In the genomic region with DNA sequence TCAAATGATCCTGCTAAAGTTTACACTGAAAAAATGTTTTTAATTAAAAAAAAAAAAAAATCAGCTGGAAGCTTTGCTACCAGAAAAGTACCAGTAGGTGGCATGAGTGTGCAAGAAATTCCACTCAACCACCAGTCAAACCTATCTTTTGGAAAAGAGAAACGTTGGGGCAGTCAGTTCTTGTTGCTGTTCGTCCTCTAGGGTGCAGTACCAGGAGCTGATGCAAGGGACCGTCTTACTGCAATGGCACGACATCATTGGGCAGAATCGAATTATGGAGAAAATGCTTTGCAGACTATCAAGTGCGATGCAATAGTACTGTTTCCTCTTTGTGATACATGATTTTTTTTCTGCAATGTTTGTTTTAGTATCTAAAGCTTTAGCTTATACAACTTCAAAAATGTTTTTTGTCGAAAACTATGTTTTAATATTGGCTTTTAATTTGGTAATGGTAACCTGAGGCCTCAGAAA, we compare ENCODE assay signal across 8 cellular contexts. TPM values are rescaled to one million over a fixed set of nuclear protein-coding genes. Genes with fewer than 3 reads are reported as not detected.
DNase-seq lines count a peak whose midpoint lies in the region; ATAC-seq and TF ChIP-seq lines count a peak whose summit lies in the region.

No MANE protein-coding gene starts in this region.

- H3K9ac ChIP-seq in HCT116 (ENCODE audit: low read length), result no peak overlapping the region

- ATAC-seq in HCT116 (peak; percentile 100), foreskin keratinocyte (peak; percentile 85), HG03045 (IDR thresholded peaks at IDR 0.05; ENCODE audit: unreplicated experiment) (no peak)

- no peak overlapping the region for H3K4me3 ChIP-seq in GM06990 (replicated peaks; ENCODE audit: low read depth, low read length)
- no peak overlapping the region for H3K4me3 ChIP-seq in HCT116 (replicated peaks in 1 of 2; ENCODE audit: low read depth in 1 of 2, low read length in 2 of 2)
- H3K4me3 ChIP-seq in MG63, result no peak overlapping the region
- no peak overlapping the region for H3K4me3 ChIP-seq in osteoblast (ENCODE audit: insufficient read depth, low read length)

- no TSS peak for BruUV-seq in HCT116 (replicated peaks; lab: Mats Ljungman, UMichigan)

- H3K4me1 ChIP-seq in HCT116 (ENCODE audit: control insufficient read depth in 1 of 2, insufficient read depth in 2 of 2, low read length in 2 of 2), result peaks cover 0 to 6% of the 10 kb centered on the region in 2 experiments; a peak in 1 of 4 replicates
- H3K4me1 ChIP-seq in foreskin keratinocyte, result no peaks in the 10 kb centered on the region
- no peaks in the 10 kb centered on the region for H3K4me1 ChIP-seq in osteoblast (ENCODE audit: insufficient read depth, low read length)

- POLR2A ChIA-PET in HCT116 (lab: Charles Lee), result interaction anchor here (0.6 to 1.4 kb wide), 2 partner anchors 82 to 546 kb away, joined by 3 to 8 read pairs; no protein-coding TSS in a partner anchor

- no peaks in the 10 kb centered on the region for H3K9me2 ChIP-seq in HCT116 (ENCODE audit: insufficient read depth)

- H4K20me1 ChIP-seq in HCT116 (ENCODE audit: insufficient read depth), result no peaks in the 10 kb centered on the region
- peaks cover 9% of the 10 kb centered on the region for H4K20me1 ChIP-seq in osteoblast (ENCODE audit: insufficient read depth, low read length)

- H3K27me3 ChIP-seq in GM06990 (replicated peaks; ENCODE audit: control insufficient read depth, insufficient read depth, low read length), result no peaks in the 10 kb centered on the region
- H3K27me3 ChIP-seq in HCT116 (ENCODE audit: insufficient read depth, low read length), result no peaks in the 10 kb centered on the region
- H3K27me3 ChIP-seq in MG63, result no peaks in the 10 kb centered on the region
- H3K27me3 ChIP-seq in foreskin keratinocyte, result no peaks in the 10 kb centered on the region
- no peaks in the 10 kb centered on the region for H3K27me3 ChIP-seq in osteoblast (ENCODE audit: insufficient read depth, low read length)

- H3K79me2 ChIP-seq in HCT116 (ENCODE audit: insufficient read depth, low read length), result no peaks in the 10 kb centered on the region
- no peaks in the 10 kb centered on the region for H3K79me2 ChIP-seq in osteoblast (ENCODE audit: insufficient read depth, low read length)

- TF ChIP-seq CTCF in GM06990 (IDR thresholded peaks at IDR 0.05; ENCODE audit: insufficient read depth, low read length, poor library complexity, severe bottlenecking) (peak; percentile 83), HCT116 (IDR thresholded peaks at IDR 0.05 in 2 of 3, conservative IDR thresholded peaks at IDR 0.05 in 1 of 3; ENCODE audit: borderline replicate concordance in 1 of 3, insufficient read depth in 1 of 3, low read depth in 2 of 3, low read length in 2 of 3) (peak; percentile 80 to 99 (median 90)), foreskin keratinocyte (conservative IDR thresholded peaks at IDR 0.05) (peak; percentile 97), osteoblast (IDR thresholded peaks at IDR 0.05; ENCODE audit: extremely low read depth, low read depth, low read length) (peak; percentile 99)

- DNase-seq in GM06990 (ENCODE audit: extremely low read depth, insufficient read length) (peak; percentile 56), HCT116 (ENCODE audit: low read depth, low spot score) (peak; percentile 91), MG63 (peak; percentile 74), RPMI7951 (ENCODE audit: low read depth) (peak; percentile 86), foreskin keratinocyte (peak; percentile 59 to 79), osteoblast (ENCODE audit: insufficient read length, low spot score, missing footprints) (peak; percentile 81)
- DNase-seq in activated T-helper 9 cell treated with anti-CD3 and anti-CD28 coated beads, Interleukin-2, amount 50 U/mL, for 16 hours (ENCODE audit: low read depth), result peak; percentile 27

- CTCF ChIA-PET in HCT116 (lab: Charles Lee), result interaction anchor here (0.5 to 4.9 kb wide), 33 partner anchors 10 to 1169 kb away, joined by 3 to 152 read pairs (median 4); a partner anchor contains a TSS

- no peak for TF ChIP-seq POLR2A in HCT116 (IDR thresholded peaks at IDR 0.05; ENCODE audit: borderline replicate concordance, extremely low read depth, insufficient read depth, insufficient read length)

- H3K36me3 ChIP-seq in GM06990 (ENCODE audit: control insufficient read depth, insufficient read depth, low read length) (0 out of 2 replicates have a peak, but pooled peaks cover 2% of the 10 kb centered on the region), HCT116 (ENCODE audit: control insufficient read depth in 1 of 2, insufficient read depth in 2 of 2, low read length in 2 of 2) (no peaks in the 10 kb centered on the region), MG63 (peaks cover 4% of the 10 kb centered on the region; the same call in 1 of the 2 replicates), osteoblast (ENCODE audit: insufficient read depth, low read length) (peaks cover 11% of the 10 kb centered on the region)

- peak; percentile 92 for TF ChIP-seq RAD21 in HCT116 (IDR thresholded peaks at IDR 0.05; ENCODE audit: low read depth)

- H3K27ac ChIP-seq in HCT116 (ENCODE audit: low read depth, low read length), result no peak overlapping the region
- no peak overlapping the region for H3K27ac ChIP-seq in foreskin keratinocyte
- H3K27ac ChIP-seq in osteoblast (ENCODE audit: low read depth, low read length), result no peak overlapping the region

- RAD21 ChIA-PET in HCT116 (lab: Charles Lee; ENCODE audit: low non-redundant PET in 1 of 2, low total read pairs in 2 of 2, uncharacterized antibody in 2 of 2, unreplicated experiment in 2 of 2), result interaction anchor here (0.5 to 2.2 kb wide), 11 partner anchors 19 to 549 kb away, joined by 3 to 19 read pairs (median 4); a partner anchor contains a TSS

- intact Hi-C loops in HCT116 (cut with micrococcal nuclease), result loop anchor here (1.0 to 10.0 kb wide), 5 partner anchors 43 to 1160 kb away; no protein-coding TSS in a partner anchor

- H3K9me3 ChIP-seq in HCT116 (ENCODE audit: control insufficient read depth in 1 of 2, insufficient read depth in 1 of 2, low read depth in 1 of 2, low read length in 2 of 2) (no peaks in the 10 kb centered on the region), MG63 (no peaks in the 10 kb centered on the region), osteoblast (ENCODE audit: low read depth, low read length) (no peaks in the 10 kb centered on the region)

- H3K4me2 ChIP-seq in HCT116 (ENCODE audit: low read length) (no peak overlapping the region), osteoblast (ENCODE audit: insufficient read depth, low read length) (peak overlapping the region; percentile 29)

- no peak overlapping the region for H2AFZ ChIP-seq in HCT116 (ENCODE audit: low read depth, low read length, poor library complexity, severe bottlenecking)
- no peak overlapping the region for H2AFZ ChIP-seq in osteoblast (ENCODE audit: low read length)

TF ChIP-seq in HCT116, 20 proteins besides CTCF, POLR2A, EP300 and RAD21:
- TF ChIP-seq ELF1 (IDR thresholded peaks at IDR 0.05; ENCODE audit: borderline replicate concordance, low read depth) (no peak), EZH2phosphoT487 (IDR thresholded peaks at IDR 0.05; ENCODE audit: borderline replicate concordance) (no peak), CEBPB (IDR thresholded peaks at IDR 0.05; ENCODE audit: low read depth) (peak; percentile 67), POLR2AphosphoS5 (IDR thresholded peaks at IDR 0.05; ENCODE audit: low read depth, low read length) (peak; percentile 30; the same call in 1 of the 2 replicates), CBX3 (IDR thresholded peaks at IDR 0.05; ENCODE audit: low read depth) (peak; percentile 80; the same call in 1 of the 2 replicates)
- TF ChIP-seq, protein P1, sequence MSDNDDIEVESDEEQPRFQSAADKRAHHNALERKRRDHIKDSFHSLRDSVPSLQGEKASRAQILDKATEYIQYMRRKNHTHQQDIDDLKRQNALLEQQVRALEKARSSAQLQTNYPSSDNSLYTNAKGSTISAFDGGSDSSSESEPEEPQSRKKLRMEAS (IDR thresholded peaks at IDR 0.05), result peak; percentile 38; the same call in 1 of the 2 replicates
- TF ChIP-seq, protein P2, sequence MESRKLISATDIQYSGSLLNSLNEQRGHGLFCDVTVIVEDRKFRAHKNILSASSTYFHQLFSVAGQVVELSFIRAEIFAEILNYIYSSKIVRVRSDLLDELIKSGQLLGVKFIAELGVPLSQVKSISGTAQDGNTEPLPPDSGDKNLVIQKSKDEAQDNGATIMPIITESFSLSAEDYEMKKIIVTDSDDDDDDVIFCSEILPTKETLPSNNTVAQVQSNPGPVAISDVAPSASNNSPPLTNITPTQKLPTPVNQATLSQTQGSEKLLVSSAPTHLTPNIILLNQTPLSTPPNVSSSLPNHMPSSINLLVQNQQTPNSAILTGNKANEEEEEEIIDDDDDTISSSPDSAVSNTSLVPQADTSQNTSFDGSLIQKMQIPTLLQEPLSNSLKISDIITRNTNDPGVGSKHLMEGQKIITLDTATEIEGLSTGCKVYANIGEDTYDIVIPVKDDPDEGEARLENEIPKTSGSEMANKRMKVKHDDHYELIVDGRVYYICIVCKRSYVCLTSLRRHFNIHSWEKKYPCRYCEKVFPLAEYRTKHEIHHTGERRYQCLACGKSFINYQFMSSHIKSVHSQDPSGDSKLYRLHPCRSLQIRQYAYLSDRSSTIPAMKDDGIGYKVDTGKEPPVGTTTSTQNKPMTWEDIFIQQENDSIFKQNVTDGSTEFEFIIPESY (IDR thresholded peaks at IDR 0.05; ENCODE audit: extremely low read depth, insufficient replicate concordance, low read length), result peak; percentile 21

RNA-seq across cellular contexts. Expression of a gene that starts 18.3 kb away (rescaled TPM):
- 27.1 TPM for total RNA-seq in HCT116 (2021; ENCODE audit: unreplicated experiment)
- 27.9 and 45.9 TPM in 2 replicates for polyA plus RNA-seq in HCT116 (2012)
- total RNA-seq in MG63 (2014; rRNA removed; shearing (Covaris generic); ENCODE audit: low replicate concordance), result 37.7 and 75.2 TPM in 2 replicates
- total RNA-seq in RPMI7951 (2014; rRNA removed; shearing (Covaris generic)), result 47.1 and 64.4 TPM in 2 replicates
- 33.5 and 44.0 TPM in 2 replicates for total RNA-seq in foreskin keratinocyte
- polyA plus RNA-seq in foreskin keratinocyte, result 27.8 and 35.3 TPM in 2 replicates
- total RNA-seq in osteoblast, result 92.3 and 94.6 TPM in 2 replicates

Comparison
In these comparisons a context has a peak if more than half of its experiments do, and no peak if none do; other contexts are left out.
1. DNase-seq: peak in every context shown above with its lines; median percentile 91 in HCT116; 86 in RPMI7951; 81 in osteoblast; 74 in MG63; 69 in foreskin keratinocyte; 56 in GM06990; 27 in activated T-helper 9 cell treated with anti-CD3 and anti-CD28 coated beads, Interleukin-2, amount 50 U/mL, for 16 hours.